Comparison of ENCODE assay signal across 1 cellular context in genomic region chr7:5574770-5575269, GRCh38.
TF ChIP-seq lines count a peak whose summit lies in the region.

No MANE protein-coding gene starts in this region.

TF ChIP-seq in H1, 55 proteins besides CTCF, POLR2A, EP300 and RAD21:
- no peak for TF ChIP-seq SUZ12 (IDR thresholded peaks at IDR 0.05; ENCODE audit: low read length)
- TF ChIP-seq SIX5 (IDR thresholded peaks at IDR 0.05; ENCODE audit: low read depth, low read length), result no peak
- TF ChIP-seq HDAC6 (IDR thresholded peaks at IDR 0.05; ENCODE audit: low read depth, low read length), result no peak
- TF ChIP-seq CREB1 (IDR thresholded peaks at IDR 0.05), result no peak
- TF ChIP-seq TAF7 (optimal IDR thresholded peaks at IDR 0.05; ENCODE audit: borderline replicate concordance, low read depth, low read length), result no peak
- no peak for TF ChIP-seq KDM4A (IDR thresholded peaks at IDR 0.05; ENCODE audit: low read depth, low read length, severe bottlenecking)
- no peak for TF ChIP-seq SAP30 (IDR thresholded peaks at IDR 0.05; ENCODE audit: insufficient read depth, insufficient replicate concordance, low read length)
- TF ChIP-seq RXRA (IDR thresholded peaks at IDR 0.05; ENCODE audit: insufficient read depth, low read depth, low read length), result no peak
- no peak for TF ChIP-seq SRF (IDR thresholded peaks at IDR 0.05; ENCODE audit: low read depth, low read length)
- no peak for TF ChIP-seq CHD2 (IDR thresholded peaks at IDR 0.05; ENCODE audit: low read length)
